7 cellular contexts compared by ENCODE assay signal in genomic region chr7:149960863-149961262, GRCh38.
DNase-seq lines count a peak whose midpoint lies in the region; ATAC-seq, FAIRE-seq and TF ChIP-seq lines count a peak whose summit lies in the region.
"Not testable (repeated sequence)": the region's sequence is repeated elsewhere in the genome, so short reads cannot be mapped to it uniquely, and the experiment has no call there.

No MANE protein-coding gene starts in this region.

- intact Hi-C loops in activated naive CD4-positive, alpha-beta T cell treated with anti-CD3 and anti-CD28 coated beads for 36 hours (cut with micrococcal nuclease), result not testable (repeated sequence)

- not testable (repeated sequence) for H3F3A ChIP-seq in SU-DHL-6 (ENCODE audit: insufficient read depth)

- not testable (repeated sequence) for TF ChIP-seq CTCF in SU-DHL-6 (IDR thresholded peaks at IDR 0.05; ENCODE audit: insufficient read depth, low read length, poor library complexity, severe bottlenecking)

- not testable (repeated sequence) for H3K9me2 ChIP-seq in Karpas-422 (replicated peaks; ENCODE audit: insufficient read depth, low read length); SU-DHL-6 (replicated peaks; ENCODE audit: insufficient read depth, low read length)

- not testable (repeated sequence) for H3K27me3 Mint-ChIP-seq in activated CD4-positive, alpha-beta memory T cell treated with anti-CD3 and anti-CD28 coated beads, Interleukin-2, amount 10 ng/mL, durations not matched to agents 7 days and 5 days; activated naive CD4-positive, alpha-beta T cell treated with anti-CD3 and anti-CD28 coated beads for 36 hours (ENCODE audit: low read depth); central memory CD8-positive, alpha-beta T cell

- H3K27me3 ChIP-seq in Karpas-422 (ENCODE audit: low read length); SU-DHL-6 (ENCODE audit: low read length); small intestine (ENCODE audit: control insufficient read depth in 2 of 2, insufficient read depth in 2 of 2, low read length in 2 of 2): not testable (repeated sequence)

- peaks cover 20% of the 10 kb centered on the region for H3K36me3 Mint-ChIP-seq in activated CD4-positive, alpha-beta memory T cell treated with anti-CD3 and anti-CD28 coated beads, Interleukin-2, amount 10 ng/mL, durations not matched to agents 7 days and 5 days (ENCODE audit: low read depth)
- not testable (repeated sequence) for H3K36me3 Mint-ChIP-seq in activated naive CD4-positive, alpha-beta T cell treated with anti-CD3 and anti-CD28 coated beads for 36 hours (ENCODE audit: low read depth); central memory CD8-positive, alpha-beta T cell (ENCODE audit: insufficient read depth)

- DNase-seq in CMK (ENCODE audit: low read depth) (peak; percentile 1), Karpas-422 (peak; percentile 78), small intestine (peak; percentile 14)
- peak; percentile 28 for DNase-seq in activated CD4-positive, alpha-beta memory T cell treated with anti-CD3 and anti-CD28 coated beads, Interleukin-2, amount 10 ng/mL, durations not matched to agents 7 days and 5 days
- peak; percentile 31 for DNase-seq in activated naive CD4-positive, alpha-beta T cell treated with anti-CD3 and anti-CD28 coated beads for 36 hours
- DNase-seq in central memory CD8-positive, alpha-beta T cell (ENCODE audit: low spot score in 2 of 2), result not testable (repeated sequence)

- peak overlapping the region; percentile 14 for H3K4me3 Mint-ChIP-seq in activated CD4-positive, alpha-beta memory T cell treated with anti-CD3 and anti-CD28 coated beads, Interleukin-2, amount 10 ng/mL, durations not matched to agents 7 days and 5 days
- H3K4me3 Mint-ChIP-seq in activated naive CD4-positive, alpha-beta T cell treated with anti-CD3 and anti-CD28 coated beads for 36 hours; central memory CD8-positive, alpha-beta T cell: not testable (repeated sequence)

- POLR2A ChIA-PET in activated CD4-positive, alpha-beta memory T cell treated with anti-CD3 and anti-CD28 coated beads, Interleukin-2, amount 10 ng/mL, durations not matched to agents 7 days and 5 days (lab: Charles Lee), result not testable (repeated sequence)

- H3K4me3 ChIP-seq in Karpas-422 (ENCODE audit: low read length), result peak overlapping the region; percentile 13; the same call in 1 of the 2 replicates
- not testable (repeated sequence) for H3K4me3 ChIP-seq in SU-DHL-6 (ENCODE audit: insufficient read depth, low read length, poor library complexity, severe bottlenecking); small intestine (ENCODE audit: low read depth in 1 of 2, low read length in 2 of 2)

- not testable (repeated sequence) for H3K79me2 ChIP-seq in Karpas-422 (ENCODE audit: low read length); SU-DHL-6 (ENCODE audit: insufficient read depth, low read length)

- H3K4me1 Mint-ChIP-seq in activated CD4-positive, alpha-beta memory T cell treated with anti-CD3 and anti-CD28 coated beads, Interleukin-2, amount 10 ng/mL, durations not matched to agents 7 days and 5 days, result peaks cover 13% of the 10 kb centered on the region
- peaks cover 21% of the 10 kb centered on the region for H3K4me1 Mint-ChIP-seq in activated naive CD4-positive, alpha-beta T cell treated with anti-CD3 and anti-CD28 coated beads for 36 hours (ENCODE audit: low read depth)
- H3K4me1 Mint-ChIP-seq in central memory CD8-positive, alpha-beta T cell, result peaks cover 11% of the 10 kb centered on the region

- H3K9ac ChIP-seq in Karpas-422 (ENCODE audit: low read length); SU-DHL-6 (ENCODE audit: low read length): not testable (repeated sequence)

- peak; percentile 59 for ATAC-seq in central memory CD8-positive, alpha-beta T cell (replicated peaks; ENCODE audit: extremely low read depth, poor library complexity, severe bottlenecking)

- H4K20me1 ChIP-seq in Karpas-422 (ENCODE audit: insufficient read depth, low read depth, low read length); SU-DHL-6 (ENCODE audit: low read depth, low read length): not testable (repeated sequence)

- CTCF ChIA-PET in activated CD4-positive, alpha-beta memory T cell treated with anti-CD3 and anti-CD28 coated beads, Interleukin-2, amount 10 ng/mL, durations not matched to agents 7 days and 5 days (lab: Charles Lee); activated naive CD4-positive, alpha-beta T cell treated with anti-CD3 and anti-CD28 coated beads for 36 hours (lab: Charles Lee): not testable (repeated sequence)

- H2AFZ ChIP-seq in Karpas-422 (ENCODE audit: low read length), result peak overlapping the region; percentile 68
- H2AFZ ChIP-seq in SU-DHL-6 (ENCODE audit: low read depth, low read length, severe bottlenecking), result peak overlapping the region; percentile 52

- H3K36me3 ChIP-seq in Karpas-422 (ENCODE audit: insufficient read depth, low read length); SU-DHL-6 (ENCODE audit: low read length); small intestine (ENCODE audit: control insufficient read depth in 2 of 2, insufficient read depth in 2 of 2, low read length in 2 of 2): not testable (repeated sequence)

- FAIRE-seq in small intestine (lab: Jason Lieb, UNC), result not testable (repeated sequence)

- H3K9me3 Mint-ChIP-seq in activated CD4-positive, alpha-beta memory T cell treated with anti-CD3 and anti-CD28 coated beads, Interleukin-2, amount 10 ng/mL, durations not matched to agents 7 days and 5 days, result peaks cover 18% of the 10 kb centered on the region
- H3K9me3 Mint-ChIP-seq in activated naive CD4-positive, alpha-beta T cell treated with anti-CD3 and anti-CD28 coated beads for 36 hours, result peaks cover 18% of the 10 kb centered on the region
- peaks cover 15% of the 10 kb centered on the region for H3K9me3 Mint-ChIP-seq in central memory CD8-positive, alpha-beta T cell

- not testable (repeated sequence) for H3K4me1 ChIP-seq in Karpas-422 (ENCODE audit: low read length); small intestine (ENCODE audit: control insufficient read depth in 2 of 2, insufficient read depth in 1 of 2, low read depth in 1 of 2, low read length in 1 of 2)

- not testable (repeated sequence) for H3K27ac ChIP-seq in Karpas-422 (ENCODE audit: low read length); SU-DHL-6 (ENCODE audit: low read depth, low read length)
- peak overlapping the region in 1 of 2 donors; percentile 18 for H3K27ac ChIP-seq in small intestine (ENCODE audit: low read depth in 1 of 2, low read length in 1 of 2)

- H3K9me3 ChIP-seq in Karpas-422 (ENCODE audit: low read length); small intestine (ENCODE audit: control insufficient read depth, low read depth): not testable (repeated sequence)
- H3K9me3 ChIP-seq in SU-DHL-6 (ENCODE audit: insufficient read depth, low read length), result peaks cover 14% of the 10 kb centered on the region; the same call in 1 of the 2 replicates

- H3K27ac Mint-ChIP-seq in activated CD4-positive, alpha-beta memory T cell treated with anti-CD3 and anti-CD28 coated beads, Interleukin-2, amount 10 ng/mL, durations not matched to agents 7 days and 5 days, result peak overlapping the region; percentile 82
- H3K27ac Mint-ChIP-seq in activated naive CD4-positive, alpha-beta T cell treated with anti-CD3 and anti-CD28 coated beads for 36 hours, result peak overlapping the region; percentile 86
- peak overlapping the region; percentile 74 for H3K27ac Mint-ChIP-seq in central memory CD8-positive, alpha-beta T cell (ENCODE audit: low read depth)

- H3K4me2 ChIP-seq in Karpas-422 (ENCODE audit: low read depth, low read length, poor library complexity, severe bottlenecking); SU-DHL-6 (ENCODE audit: low read depth, low read length, poor library complexity, severe bottlenecking): not testable (repeated sequence)
